23 cellular contexts compared by ENCODE assay signal in the genomic region with DNA sequence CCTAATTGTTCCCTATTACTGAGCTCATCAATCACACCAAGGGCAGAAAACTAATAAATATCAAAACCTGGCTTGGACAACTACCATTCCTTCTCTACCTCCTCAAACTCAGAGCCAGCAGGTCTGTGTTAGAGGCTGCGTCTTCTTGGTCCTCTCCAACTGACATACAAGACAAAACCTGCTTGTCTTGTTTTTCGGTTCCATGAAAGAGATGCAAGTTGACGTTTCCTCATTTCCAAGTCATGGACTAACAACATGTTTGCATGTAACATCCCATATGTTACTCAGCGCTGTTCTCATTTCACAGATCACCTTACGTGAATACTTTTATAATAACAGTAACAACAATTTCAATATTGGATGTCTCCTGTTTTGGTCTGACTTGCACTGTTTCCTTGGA.
"Had no signal": no experiment of that assay in that cellular context is flagged by ENCODE, and none has a peak within 500 bp of the region (broad histone marks: within the 10 kb centered on the region; RNA-seq: fewer than 3 reads in every experiment).

No MANE protein-coding gene starts in this region.

- H3K4me1 ChIP-seq: prostate gland, tibial artery had no signal

- DNase-seq: activated CD4-positive, alpha-beta T cell treated with anti-CD3 and anti-CD28 coated beads, Interleukin-2, amount 10 ng/mL, durations not matched to agents 7 days and 5 days; activated CD4-positive, CD25-positive, alpha-beta regulatory T cell treated with anti-CD3 and anti-CD28 coated beads, Interleukin-2, amount 50 U/mL, for 72 hours; activated CD8-positive, alpha-beta memory T cell treated with anti-CD3 and anti-CD28 coated beads, Interleukin-2, amount 10 ng/mL, durations not matched to agents 7 days and 5 days; activated CD8-positive, alpha-beta T cell treated with anti-CD3 and anti-CD28 coated beads for 36 hours; activated naive CD8-positive, alpha-beta T cell treated with anti-CD3 and anti-CD28 coated beads, Interleukin-2, amount 10 ng/mL, durations not matched to agents 7 days and 5 days; amygdala; erythroblast; foreskin melanocyte; hippocampal formation; left cardiac atrium; ovary; spleen; stimulated activated CD4-positive, alpha-beta T cell treated with anti-CD3 and anti-CD28 coated beads, Interleukin-4, amount 100 ng/mL, for 24 hours; stimulated activated naive CD8-positive, alpha-beta T cell treated with anti-CD3 and anti-CD28 coated beads, Interleukin-15, amount 100 ng/mL, for 72 hours; T-cell; tibial artery; WERI-Rb-1 had no signal

- H3K27ac ChIP-seq: neutrophil, ovary, prostate gland, spleen, tibial artery, WERI-Rb-1 had no signal

- H3K36me3 Mint-ChIP-seq: activated CD8-positive, alpha-beta memory T cell treated with anti-CD3 and anti-CD28 coated beads, Interleukin-2, amount 10 ng/mL, durations not matched to agents 7 days and 5 days; T-cell had no signal

- H3K4me3 ChIP-seq: ovary, prostate gland, spleen, tibial artery had no signal

- H3K4me1 Mint-ChIP-seq: nephron had no signal

- H3K27ac Mint-ChIP-seq: nephron had no signal

- H3K9me3 ChIP-seq: neutrophil, ovary, prostate gland, spleen, tibial artery had no signal

- H3K27me3 ChIP-seq: ovary had no signal

- FAIRE-seq: islet of Langerhans, TTC549 had no signal

- ATAC-seq: left cardiac atrium had no signal

- H3K9me3 Mint-ChIP-seq: activated CD4-positive, alpha-beta T cell treated with anti-CD3 and anti-CD28 coated beads, Interleukin-2, amount 10 ng/mL, durations not matched to agents 7 days and 5 days; activated CD8-positive, alpha-beta T cell treated with anti-CD3 and anti-CD28 coated beads for 36 hours; activated naive CD8-positive, alpha-beta T cell treated with anti-CD3 and anti-CD28 coated beads, Interleukin-2, amount 10 ng/mL, durations not matched to agents 7 days and 5 days; nephron; stimulated activated naive CD8-positive, alpha-beta T cell treated with anti-CD3 and anti-CD28 coated beads, Interleukin-15, amount 100 ng/mL, for 72 hours; T-cell; T-helper 2 cell treated with Interferon-gamma antibody and Interleukin-4, amounts not matched to agents 5 μg/mL and 100 μg/mL, for 36 hours had no signal

- H3K36me3 ChIP-seq: neutrophil, ovary, prostate gland, spleen, tibial artery, WERI-Rb-1 had no signal

- H3K4me3 Mint-ChIP-seq: activated CD4-positive, alpha-beta T cell treated with anti-CD3 and anti-CD28 coated beads, Interleukin-2, amount 10 ng/mL, durations not matched to agents 7 days and 5 days; activated CD8-positive, alpha-beta memory T cell treated with anti-CD3 and anti-CD28 coated beads, Interleukin-2, amount 10 ng/mL, durations not matched to agents 7 days and 5 days; nephron; T-cell had no signal
